ENCODE assay signal across 1 cellular context in the genomic region with DNA sequence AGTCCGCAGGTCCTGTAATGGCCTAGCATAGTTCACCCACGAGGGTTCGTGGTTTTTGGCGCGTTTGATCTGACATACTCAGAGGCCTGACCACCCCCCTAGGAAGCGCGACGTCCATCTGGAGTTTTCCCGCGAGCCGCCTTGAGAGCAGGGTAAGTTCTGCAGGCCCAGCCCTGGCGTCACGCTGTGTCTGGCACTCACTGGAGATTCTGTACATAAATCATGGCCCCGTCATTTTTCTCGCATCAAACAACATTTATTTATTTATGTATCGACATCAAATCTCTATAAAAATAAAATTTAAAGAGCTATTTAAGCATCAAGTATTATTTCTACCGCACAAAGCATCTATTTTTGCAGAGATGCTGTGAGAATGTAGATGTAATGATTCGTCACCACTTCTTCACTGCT.
TF ChIP-seq lines count a peak whose summit lies in the region.

No MANE protein-coding gene starts in this region.

TF ChIP-seq in K562, 482 proteins besides CTCF, POLR2A, EP300 and RAD21 (continued from another document and continues in another):
- no peak for TF ChIP-seq FOXA1 (IDR thresholded peaks at IDR 0.05; ENCODE audit: borderline replicate concordance)
- 0 out of 2 replicates have a peak, but pooled peaks have one; percentile 4 for TF ChIP-seq RB1 (IDR thresholded peaks at IDR 0.05; ENCODE audit: low read depth)
- peak; percentile 57; the same call in 1 of the 2 replicates for TF ChIP-seq ZNF175 (CRISPR knock-in tag; IDR thresholded peaks at IDR 0.05; ENCODE audit: low read depth)
- TF ChIP-seq ZBTB8A (IDR thresholded peaks at IDR 0.05; ENCODE audit: partially characterized antibody): no peak
- TF ChIP-seq ETV6 (IDR thresholded peaks at IDR 0.05; ENCODE audit: borderline replicate concordance in 1 of 2, low read depth in 2 of 2, low read length in 1 of 2): no peak
- 0 out of 2 replicates have a peak, but pooled peaks have one; percentile 40 for TF ChIP-seq ETV6 (CRISPR knock-in tag; IDR thresholded peaks at IDR 0.05; ENCODE audit: borderline replicate concordance)
- TF ChIP-seq, protein P1, sequence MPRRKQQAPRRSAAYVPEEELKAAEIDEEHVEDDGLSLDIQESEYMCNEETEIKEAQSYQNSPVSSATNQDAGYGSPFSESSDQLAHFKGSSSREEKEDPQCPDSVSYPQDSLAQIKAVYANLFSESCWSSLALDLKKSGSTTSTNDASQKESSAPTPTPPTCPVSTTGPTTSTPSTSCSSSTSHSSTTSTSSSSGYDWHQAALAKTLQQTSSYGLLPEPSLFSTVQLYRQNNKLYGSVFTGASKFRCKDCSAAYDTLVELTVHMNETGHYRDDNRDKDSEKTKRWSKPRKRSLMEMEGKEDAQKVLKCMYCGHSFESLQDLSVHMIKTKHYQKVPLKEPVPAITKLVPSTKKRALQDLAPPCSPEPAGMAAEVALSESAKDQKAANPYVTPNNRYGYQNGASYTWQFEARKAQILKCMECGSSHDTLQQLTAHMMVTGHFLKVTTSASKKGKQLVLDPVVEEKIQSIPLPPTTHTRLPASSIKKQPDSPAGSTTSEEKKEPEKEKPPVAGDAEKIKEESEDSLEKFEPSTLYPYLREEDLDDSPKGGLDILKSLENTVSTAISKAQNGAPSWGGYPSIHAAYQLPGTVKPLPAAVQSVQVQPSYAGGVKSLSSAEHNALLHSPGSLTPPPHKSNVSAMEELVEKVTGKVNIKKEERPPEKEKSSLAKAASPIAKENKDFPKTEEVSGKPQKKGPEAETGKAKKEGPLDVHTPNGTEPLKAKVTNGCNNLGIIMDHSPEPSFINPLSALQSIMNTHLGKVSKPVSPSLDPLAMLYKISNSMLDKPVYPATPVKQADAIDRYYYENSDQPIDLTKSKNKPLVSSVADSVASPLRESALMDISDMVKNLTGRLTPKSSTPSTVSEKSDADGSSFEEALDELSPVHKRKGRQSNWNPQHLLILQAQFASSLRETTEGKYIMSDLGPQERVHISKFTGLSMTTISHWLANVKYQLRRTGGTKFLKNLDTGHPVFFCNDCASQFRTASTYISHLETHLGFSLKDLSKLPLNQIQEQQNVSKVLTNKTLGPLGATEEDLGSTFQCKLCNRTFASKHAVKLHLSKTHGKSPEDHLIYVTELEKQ (CRISPR knock-in tag; IDR thresholded peaks at IDR 0.05): no peak
- TF ChIP-seq RFX1 (IDR thresholded peaks at IDR 0.05): no peak
- no peak for TF ChIP-seq TEAD4 (IDR thresholded peaks at IDR 0.05; ENCODE audit: low read length)
- no peak for TF ChIP-seq TEAD4 (CRISPR knock-in tag; IDR thresholded peaks at IDR 0.05; ENCODE audit: borderline replicate concordance)
- no peak for TF ChIP-seq ZBTB7A (IDR thresholded peaks at IDR 0.05; ENCODE audit: borderline replicate concordance, control insufficient read depth, low read depth, low read length)
- peak; percentile 46 for TF ChIP-seq CHD1 (IDR thresholded peaks at IDR 0.05; ENCODE audit: low read length)
- TF ChIP-seq ZNF512 (tag; IDR thresholded peaks at IDR 0.05): no peak
- no peak; the same call in 1 of the 2 replicates for TF ChIP-seq TFAP4 (CRISPR knock-in tag; IDR thresholded peaks at IDR 0.05; ENCODE audit: borderline replicate concordance)
- TF ChIP-seq CBFA2T3 (IDR thresholded peaks at IDR 0.05): no peak
- no peak for TF ChIP-seq SOX6 (IDR thresholded peaks at IDR 0.05)
- TF ChIP-seq PHTF2 (CRISPR knock-in tag; IDR thresholded peaks at IDR 0.05): no peak
- peak; percentile 39; the same call in 1 of the 2 replicates for TF ChIP-seq NFATC3 (IDR thresholded peaks at IDR 0.05)
- no peak for TF ChIP-seq EP400 (IDR thresholded peaks at IDR 0.05)
- TF ChIP-seq KDM4B (IDR thresholded peaks at IDR 0.05; ENCODE audit: borderline replicate concordance in 2 of 2, low read depth in 1 of 2): no peak
- TF ChIP-seq RFX5 (IDR thresholded peaks at IDR 0.05; ENCODE audit: low read depth, low read length): no peak
- TF ChIP-seq PHF20 (IDR thresholded peaks at IDR 0.05; ENCODE audit: partially characterized antibody): no peak
- no peak for TF ChIP-seq GTF2A2 (tag; IDR thresholded peaks at IDR 0.05)
- TF ChIP-seq, protein P2, sequence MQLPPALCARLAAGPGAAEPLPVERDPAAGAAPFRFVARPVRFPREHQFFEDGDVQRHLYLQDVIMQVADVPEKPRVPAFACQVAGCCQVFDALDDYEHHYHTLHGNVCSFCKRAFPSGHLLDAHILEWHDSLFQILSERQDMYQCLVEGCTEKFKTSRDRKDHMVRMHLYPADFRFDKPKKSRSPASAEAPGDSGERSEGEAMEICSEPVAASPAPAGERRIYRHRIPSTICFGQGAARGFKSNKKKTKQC (CRISPR knock-in tag; IDR thresholded peaks at IDR 0.05): no peak
- TF ChIP-seq CHD4 (IDR thresholded peaks at IDR 0.05; ENCODE audit: insufficient read depth, insufficient replicate concordance, low read depth, low read length, poor library complexity, severe bottlenecking): peak; percentile 18
- TF ChIP-seq SNIP1 (IDR thresholded peaks at IDR 0.05; ENCODE audit: low read depth): no peak
- no peak for TF ChIP-seq JUNB (CRISPR knock-in tag; conservative IDR thresholded peaks at IDR 0.05)
- TF ChIP-seq ZNF584 (CRISPR knock-in tag; IDR thresholded peaks at IDR 0.05; ENCODE audit: low read depth): no peak
- TF ChIP-seq SIN3B (IDR thresholded peaks at IDR 0.05; ENCODE audit: low read depth): no peak
- TF ChIP-seq TAF9B (IDR thresholded peaks at IDR 0.05; ENCODE audit: partially characterized antibody): no peak
- TF ChIP-seq ZNF41 (CRISPR knock-in tag; conservative IDR thresholded peaks at IDR 0.05): 0 out of 2 replicates have a peak, but pooled peaks have one; percentile 36
- TF ChIP-seq FOS (IDR thresholded peaks at IDR 0.05; ENCODE audit: extremely low read depth, insufficient read length): no peak
- 0 out of 2 replicates have a peak, but pooled peaks have one; percentile 59 for TF ChIP-seq HIVEP1 (CRISPR knock-in tag; IDR thresholded peaks at IDR 0.05)
- no peak for TF ChIP-seq NFXL1 (CRISPR knock-in tag; IDR thresholded peaks at IDR 0.05)
- no peak for TF ChIP-seq ARHGAP35 (IDR thresholded peaks at IDR 0.05; ENCODE audit: partially characterized antibody)
- TF ChIP-seq ELF2 (CRISPR knock-in tag; IDR thresholded peaks at IDR 0.05): no peak
- TF ChIP-seq ZNF740 (CRISPR knock-in tag; IDR thresholded peaks at IDR 0.05): peak; percentile 28
- TF ChIP-seq ZNF740 (tag; IDR thresholded peaks at IDR 0.05): no peak
- TF ChIP-seq, protein P3, sequence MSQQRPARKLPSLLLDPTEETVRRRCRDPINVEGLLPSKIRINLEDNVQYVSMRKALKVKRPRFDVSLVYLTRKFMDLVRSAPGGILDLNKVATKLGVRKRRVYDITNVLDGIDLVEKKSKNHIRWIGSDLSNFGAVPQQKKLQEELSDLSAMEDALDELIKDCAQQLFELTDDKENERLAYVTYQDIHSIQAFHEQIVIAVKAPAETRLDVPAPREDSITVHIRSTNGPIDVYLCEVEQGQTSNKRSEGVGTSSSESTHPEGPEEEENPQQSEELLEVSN (IDR thresholded peaks at IDR 0.05; ENCODE audit: borderline replicate concordance in 1 of 2, extremely low read depth in 1 of 2, insufficient read depth in 1 of 2, insufficient read length in 1 of 2, low read depth in 1 of 2, low read length in 1 of 2, poor library complexity in 1 of 2, severe bottlenecking in 1 of 2): peak; percentile 83 to 85
- no peak for TF ChIP-seq ZFP91 (CRISPR knock-in tag; IDR thresholded peaks at IDR 0.05)
- no peak for TF ChIP-seq ZNF609 (CRISPR knock-in tag; IDR thresholded peaks at IDR 0.05; ENCODE audit: borderline replicate concordance)
- TF ChIP-seq, protein P4, sequence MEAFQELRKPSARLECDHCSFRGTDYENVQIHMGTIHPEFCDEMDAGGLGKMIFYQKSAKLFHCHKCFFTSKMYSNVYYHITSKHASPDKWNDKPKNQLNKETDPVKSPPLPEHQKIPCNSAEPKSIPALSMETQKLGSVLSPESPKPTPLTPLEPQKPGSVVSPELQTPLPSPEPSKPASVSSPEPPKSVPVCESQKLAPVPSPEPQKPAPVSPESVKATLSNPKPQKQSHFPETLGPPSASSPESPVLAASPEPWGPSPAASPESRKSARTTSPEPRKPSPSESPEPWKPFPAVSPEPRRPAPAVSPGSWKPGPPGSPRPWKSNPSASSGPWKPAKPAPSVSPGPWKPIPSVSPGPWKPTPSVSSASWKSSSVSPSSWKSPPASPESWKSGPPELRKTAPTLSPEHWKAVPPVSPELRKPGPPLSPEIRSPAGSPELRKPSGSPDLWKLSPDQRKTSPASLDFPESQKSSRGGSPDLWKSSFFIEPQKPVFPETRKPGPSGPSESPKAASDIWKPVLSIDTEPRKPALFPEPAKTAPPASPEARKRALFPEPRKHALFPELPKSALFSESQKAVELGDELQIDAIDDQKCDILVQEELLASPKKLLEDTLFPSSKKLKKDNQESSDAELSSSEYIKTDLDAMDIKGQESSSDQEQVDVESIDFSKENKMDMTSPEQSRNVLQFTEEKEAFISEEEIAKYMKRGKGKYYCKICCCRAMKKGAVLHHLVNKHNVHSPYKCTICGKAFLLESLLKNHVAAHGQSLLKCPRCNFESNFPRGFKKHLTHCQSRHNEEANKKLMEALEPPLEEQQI (IDR thresholded peaks at IDR 0.05): no peak
- TF ChIP-seq NONO (IDR thresholded peaks at IDR 0.05; ENCODE audit: low read depth in 2 of 2, low read length in 1 of 2): no peak
- TF ChIP-seq FOSL1 (tag; conservative IDR thresholded peaks at IDR 0.05): no peak; the same call in 1 of the 2 replicates
- TF ChIP-seq MTA3 (IDR thresholded peaks at IDR 0.05; ENCODE audit: borderline replicate concordance): no peak
- no peak for TF ChIP-seq RCOR1 (IDR thresholded peaks at IDR 0.05; ENCODE audit: borderline replicate concordance in 1 of 2, low read depth in 2 of 2, low read length in 2 of 2)
- TF ChIP-seq HDAC3 (IDR thresholded peaks at IDR 0.05; ENCODE audit: borderline replicate concordance, partially characterized antibody): no peak
- no peak for TF ChIP-seq SMAD4 (CRISPR knock-in tag; conservative IDR thresholded peaks at IDR 0.05)
- TF ChIP-seq ZNF217 (CRISPR knock-in tag; IDR thresholded peaks at IDR 0.05): no peak
- no peak for TF ChIP-seq ZNF124 (CRISPR knock-in tag; IDR thresholded peaks at IDR 0.05)
